19 cellular contexts compared by ENCODE assay signal in the genomic region with DNA sequence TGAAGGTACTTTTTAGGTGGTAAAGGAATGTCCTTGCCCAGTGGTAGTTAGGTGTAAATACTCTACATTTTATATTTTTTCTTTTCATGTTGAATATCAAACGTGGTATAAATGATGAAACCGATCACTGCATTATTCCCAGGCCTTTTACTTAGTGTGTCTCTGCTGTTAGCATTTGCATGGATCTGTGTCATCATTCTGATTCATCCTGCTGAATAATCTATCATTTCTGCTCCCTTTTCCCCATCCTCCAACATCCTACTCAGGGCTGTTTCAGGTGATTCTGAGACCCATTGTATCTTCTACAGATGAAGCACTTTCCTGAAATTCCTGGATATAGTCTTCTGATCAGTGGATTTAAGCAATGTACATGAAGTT.
DNase-seq lines count a peak whose midpoint lies in the region; ATAC-seq, FAIRE-seq and TF ChIP-seq lines count a peak whose summit lies in the region.
"Had no signal": no experiment of that assay in that cellular context is flagged by ENCODE, and none has a peak within 500 bp of the region (broad histone marks: within the 10 kb centered on the region; RNA-seq: fewer than 3 reads in every experiment).

No MANE protein-coding gene starts in this region.

- intact Hi-C loops in posterior vena cava (cut with DNase I), result no loop called here

- POLR2A ChIA-PET in A549 (lab: Yijun Ruan, JAX), result no interaction called here

- ATAC-seq in A549, result peak; percentile 63 to 70; a peak in 3 of 6 replicates
- ATAC-seq in GM19452 (IDR thresholded peaks at IDR 0.05; ENCODE audit: unreplicated experiment), result no peak
- ATAC-seq: lower lobe of right lung; stimulated activated memory B cell treated with anti-CD40 and anti-IgM and Interleukin-4, amounts not matched to agents 10 μg/mL and 1 μg/mL and 100 μg/mL, for 72 hours had no signal

- no peak for TF ChIP-seq POLR2A in A549 (IDR thresholded peaks at IDR 0.05; ENCODE audit: low read length)

- no peak for TF ChIP-seq RAD21 in A549 (conservative IDR thresholded peaks at IDR 0.05 in 1 of 2, IDR thresholded peaks at IDR 0.05 in 1 of 2)

- no peak for TF ChIP-seq CTCF in A549 (IDR thresholded peaks at IDR 0.05)

- H3K4me2 ChIP-seq in A549, result peak overlapping the region; percentile 21

- DNase-seq in A549 (ENCODE audit: low read depth in 1 of 2, low spot score in 1 of 2), result no peak
- peak; percentile 48 for DNase-seq in HS-5 (ENCODE audit: low read depth)
- DNase-seq in amniotic epithelial cell (ENCODE audit: low read depth), result peak; percentile 46
- DNase-seq in glomerular visceral epithelial cell (ENCODE audit: extremely low spot score), result peak; percentile 17
- DNase-seq in posterior vena cava (ENCODE audit: low spot score), result no peak
- DNase-seq in anterior cingulate cortex (lab: John Stamatoyannopoulos, UW), result no peak
- DNase-seq in COR-L47 (lab: John Stamatoyannopoulos, UW), result no peak
- DNase-seq: activated CD4-positive, alpha-beta T cell treated with anti-CD3 and anti-CD28 coated beads, Interleukin-2, amount 10 ng/mL, durations not matched to agents 7 days and 5 days; CD4-positive, alpha-beta T cell; lower lobe of right lung; naive B cell; NCI-H526 treated with DMSO at 0.1 percent for 48 hours; OCI-M1 had no signal

- H3K4me3 ChIP-seq in A549, result no peak overlapping the region
- H3K4me3 ChIP-seq: lower lobe of right lung, tibial nerve had no signal

- peaks cover 36% of the 10 kb centered on the region for H3K4me1 ChIP-seq in A549
- H3K4me1 ChIP-seq: lower lobe of right lung, tibial nerve had no signal

- CTCF ChIA-PET in A549 (lab: Yijun Ruan, JAX), result no interaction called here

- H3K27ac ChIP-seq in A549, result peak overlapping the region; percentile 69 to 81; a peak in 5 of 6 replicates
- H3K27ac ChIP-seq: lower lobe of right lung, tibial nerve had no signal

- no peaks in the 10 kb centered on the region for H3K9me3 ChIP-seq in A549
- H3K9me3 ChIP-seq: lower lobe of right lung, tibial nerve had no signal

- 61% methylated on average over 2 of the region's 2 CpGs for WGBS in A549 (ENCODE audit: missing lambda C conversion rate)

- no peak for TF ChIP-seq EP300 in A549 (IDR thresholded peaks at IDR 0.05)

- FAIRE-seq in A549 (lab: Jason Lieb, UNC), result no peak
- FAIRE-seq: A204.1, colon, endometrium had no signal

TF ChIP-seq in A549, 52 proteins besides CTCF, POLR2A, EP300 and RAD21:
- TF ChIP-seq GATA3 (IDR thresholded peaks at IDR 0.05; ENCODE audit: borderline replicate concordance) (no peak), FOSL2 (IDR thresholded peaks at IDR 0.05) (no peak), FOSL2 (CRISPR knock-in tag; IDR thresholded peaks at IDR 0.05) (peak; percentile 16; the same call in 1 of the 2 replicates)

Comparison
In these comparisons a context has a peak if more than half of its experiments do, and no peak if none do; other contexts are left out.
1. DNase-seq: peak in HS-5 (single experiment), amniotic epithelial cell (single experiment) and glomerular visceral epithelial cell (single experiment); none in A549 (0 of 2), posterior vena cava (single experiment), anterior cingulate cortex (0 of 58) and COR-L47 (single experiment).